ENCODE assay signal across 8 cellular contexts in the genomic region with DNA sequence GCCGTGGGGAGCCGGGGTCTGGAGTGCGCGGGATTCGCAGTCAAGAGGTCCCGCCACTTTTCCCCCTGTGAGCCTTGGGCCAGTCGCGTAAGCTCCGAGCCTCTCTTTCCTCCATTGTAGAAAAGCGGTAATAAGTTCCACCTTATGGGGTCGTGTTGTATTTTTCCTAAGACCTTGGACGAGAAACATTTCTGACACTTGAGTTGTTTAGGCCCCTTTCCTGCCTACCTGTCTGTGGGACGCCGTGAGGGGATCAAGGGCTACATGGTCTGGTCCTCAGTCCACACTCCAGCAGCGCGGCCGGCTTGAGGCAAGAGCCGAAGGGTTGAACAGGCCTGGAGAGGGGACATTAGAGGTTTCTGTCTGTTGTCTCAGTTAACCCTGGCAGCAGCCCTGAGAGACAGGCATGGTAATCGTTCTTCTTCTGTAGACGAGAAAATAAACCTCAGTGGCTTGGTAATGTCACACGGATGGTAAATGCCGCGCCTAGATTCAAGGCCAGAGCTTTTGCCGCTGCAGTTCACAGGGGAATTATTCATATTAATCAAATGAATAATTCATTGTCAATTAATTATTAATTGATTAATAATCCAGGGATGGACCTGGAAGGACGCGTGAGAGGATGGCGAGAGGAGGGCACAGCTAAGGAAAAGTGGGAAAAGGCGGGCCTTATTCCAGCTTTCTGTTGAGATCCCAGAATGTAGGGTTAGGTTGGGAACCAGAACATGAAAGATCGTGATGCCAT. TPM values are rescaled to one million over a fixed set of nuclear protein-coding genes. Genes with fewer than 3 reads are reported as not detected.
DNase-seq lines count a peak whose midpoint lies in the region; ATAC-seq and TF ChIP-seq lines count a peak whose summit lies in the region.

No MANE protein-coding gene starts in this region.

- H3K14ac ChIP-seq in mesenchymal stem cell (ENCODE audit: low read length in 2 of 2): no peak overlapping the region

- no peak overlapping the region for H3K23ac ChIP-seq in mesenchymal stem cell (ENCODE audit: low read length in 2 of 2)

- H3K27me3 ChIP-seq in body of pancreas: no peaks in the 10 kb centered on the region
- H3K27me3 ChIP-seq in mesenchymal stem cell (ENCODE audit: control insufficient read depth in 1 of 2, insufficient read depth in 1 of 2, low read length in 2 of 2): no peaks in the 10 kb centered on the region
- no peaks in the 10 kb centered on the region for H3K27me3 ChIP-seq in aorta (ENCODE audit: control insufficient read depth in 1 of 2, insufficient read depth in 2 of 2, low read length in 1 of 2)

- 2 to 3% methylated on average over 28 to 29 of the region's 29 CpGs for WGBS in body of pancreas, 2 donors
- WGBS in mesenchymal stem cell: 7% methylated on average over 24 of the region's 29 CpGs
- WGBS in aorta, 2 donors: 3 to 4% methylated on average over 29 of the region's 29 CpGs

- no peak for TF ChIP-seq RAD21 in Ishikawa (IDR thresholded peaks at IDR 0.05; ENCODE audit: low read depth)

- TF ChIP-seq POLR2A in body of pancreas (IDR thresholded peaks at IDR 0.05): no peak

- H2AFZ ChIP-seq in mesenchymal stem cell (ENCODE audit: low read depth, low read length): peak overlapping the region; percentile 99

- peak overlapping the region; percentile 82 for H3K4me2 ChIP-seq in mesenchymal stem cell (ENCODE audit: low read length, poor library complexity, severe bottlenecking)

- H4K91ac ChIP-seq in mesenchymal stem cell (ENCODE audit: low read length): peak overlapping the region; percentile 74

- H3K27ac ChIP-seq in body of pancreas: peak overlapping the region; percentile 88 to 97 (median 96)
- no peak overlapping the region for H3K27ac ChIP-seq in mesenchymal stem cell (ENCODE audit: low read length, poor library complexity, severe bottlenecking)
- H3K27ac ChIP-seq in aorta (ENCODE audit: low read depth in 1 of 2, low read length in 2 of 2): no peak overlapping the region

- ATAC-seq in body of pancreas (no peak), aorta (ENCODE audit: low FRiP score) (no peak)

- H3K4me1 ChIP-seq in body of pancreas (peaks cover 35% of the 10 kb centered on the region), mesenchymal stem cell (ENCODE audit: control insufficient read depth, insufficient read depth, low read depth, low read length) (peaks cover 9% of the 10 kb centered on the region), aorta (ENCODE audit: control insufficient read depth in 1 of 2, insufficient read depth in 2 of 2, low read length in 2 of 2) (no peaks in the 10 kb centered on the region)

- DNase-seq in activated CD4-positive, alpha-beta T cell treated with anti-CD3 and anti-CD28 coated beads for 48 hours: peak; percentile 30
- no peak for DNase-seq in activated CD4-positive, alpha-beta T cell treated with anti-CD3 and anti-CD28 coated beads for 1 hour
- DNase-seq in body of pancreas: peak in 1 of 4 donors; percentile 18
- DNase-seq in mesenchymal stem cell: no peak
- no peak for DNase-seq in aorta
- no peak for DNase-seq in NCI-H345 treated with DMSO at 0.1 percent for 48 hours (lab: John Stamatoyannopoulos, UW; ENCODE audit: unreplicated experiment)
- DNase-seq in nucleus accumbens (lab: John Stamatoyannopoulos, UW): no peak

- H2BK12ac ChIP-seq in mesenchymal stem cell (ENCODE audit: low read length in 2 of 2): no peak overlapping the region

- H3K36me3 ChIP-seq in body of pancreas (replicated peaks in 1 of 2; ENCODE audit: insufficient read depth in 1 of 2, low read depth in 2 of 2) (peaks cover 0 to 20% of the 10 kb centered on the region in 2 donors), mesenchymal stem cell (ENCODE audit: control insufficient read depth in 1 of 2, insufficient read depth in 2 of 2, low read depth in 1 of 2, low read length in 2 of 2) (peaks cover 33 to 42% of the 10 kb centered on the region in 2 experiments), aorta (ENCODE audit: control insufficient read depth in 1 of 2, insufficient read depth in 2 of 2, low read length in 1 of 2) (peaks cover 0 to 3% of the 10 kb centered on the region in 2 donors)

- peak overlapping the region; percentile 80 for H2BK15ac ChIP-seq in mesenchymal stem cell (ENCODE audit: low read depth, poor library complexity, severe bottlenecking)

- peak overlapping the region; percentile 58 to 75 for H3K18ac ChIP-seq in mesenchymal stem cell (ENCODE audit: low read depth in 1 of 2, low read length in 2 of 2)

- no peak overlapping the region for H4K8ac ChIP-seq in mesenchymal stem cell (ENCODE audit: low read length)

- H2BK5ac ChIP-seq in mesenchymal stem cell (ENCODE audit: low read depth, low read length, poor library complexity, severe bottlenecking): no peak overlapping the region

- peaks cover 13% of the 10 kb centered on the region for H3K79me1 ChIP-seq in mesenchymal stem cell (replicated peaks; ENCODE audit: low read length, poor library complexity, severe bottlenecking)

- TF ChIP-seq CTCF in body of pancreas (IDR thresholded peaks at IDR 0.05): no peak

- H2AK5ac ChIP-seq in mesenchymal stem cell (ENCODE audit: low read length, severe bottlenecking): no peak overlapping the region

- intact Hi-C loops in body of pancreas (cut with DNase I): no loop called here
- intact Hi-C loops in aorta (cut with DNase I): loop anchor here (10.0 kb wide), 2 partner anchors 152 to 522 kb away; no protein-coding TSS in a partner anchor

- H3K4ac ChIP-seq in mesenchymal stem cell (ENCODE audit: low read depth in 1 of 2, low read length in 2 of 2): peak overlapping the region in 1 of 2 experiments; percentile 39

- no peak for TF ChIP-seq EP300 in Ishikawa (IDR thresholded peaks at IDR 0.05; ENCODE audit: borderline replicate concordance)

- peak overlapping the region; percentile 53 to 86 for H3K4me3 ChIP-seq in body of pancreas
- H3K4me3 ChIP-seq in mesenchymal stem cell (ENCODE audit: insufficient read depth in 1 of 2, low read depth in 1 of 2, low read length in 2 of 2): peak overlapping the region; percentile 85 to 93
- peak overlapping the region; percentile 53 to 65 for H3K4me3 ChIP-seq in aorta (ENCODE audit: low read length in 2 of 2)

- H3K9ac ChIP-seq in mesenchymal stem cell (ENCODE audit: low read length): peak overlapping the region; percentile 99

- no peak overlapping the region for H2BK120ac ChIP-seq in mesenchymal stem cell (ENCODE audit: low read depth, low read length)

- H3K9me3 ChIP-seq in body of pancreas (no peaks in the 10 kb centered on the region), mesenchymal stem cell (ENCODE audit: control insufficient read depth, low read length) (no peaks in the 10 kb centered on the region), aorta (ENCODE audit: control insufficient read depth, low read length) (no peaks in the 10 kb centered on the region)

TF ChIP-seq in Ishikawa, 13 proteins besides CTCF, POLR2A, EP300 and RAD21:
- TF ChIP-seq TCF12 (IDR thresholded peaks at IDR 0.05; ENCODE audit: low read depth): no peak
- TF ChIP-seq ZBTB7A (IDR thresholded peaks at IDR 0.05; ENCODE audit: low read depth): no peak; the same call in 1 of the 2 replicates
- TF ChIP-seq CREB1 (IDR thresholded peaks at IDR 0.05; ENCODE audit: low read depth): no peak
- TF ChIP-seq TEAD4 (IDR thresholded peaks at IDR 0.05): no peak
- TF ChIP-seq USF1 (IDR thresholded peaks at IDR 0.05): no peak
- TF ChIP-seq TAF1 (IDR thresholded peaks at IDR 0.05; ENCODE audit: low read depth): 0 out of 2 replicates have a peak, but pooled peaks have one; percentile 4

RNA-seq across cellular contexts. Expression of gene FEN1, which starts 0.5 kb away (rescaled TPM):
- total RNA-seq in body of pancreas (1 to 10 TPM; 2.6 to 3.4 TPM), aorta (1 to 10 TPM; 5.5 to 6.9 TPM)
- polyA plus RNA-seq in mesenchymal stem cell (2013, experiment 1 of 2): 10.6 TPM
- polyA plus RNA-seq in mesenchymal stem cell (2013, experiment 2 of 2): 10.7 TPM
- polyA plus RNA-seq in aorta: 1 to 10 TPM; 3.5 to 4.9 TPM

RNA-seq across cellular contexts. Expression of gene TMEM258, which starts 0.9 kb away (rescaled TPM):
- total RNA-seq in body of pancreas: 10 to 100 TPM in 1 of 2 donors, 1 to 10 TPM in 1; 8.6 to 29.1 TPM
- 175 TPM for polyA plus RNA-seq in mesenchymal stem cell (2013, experiment 1 of 2)
- polyA plus RNA-seq in mesenchymal stem cell (2013, experiment 2 of 2): 180 TPM
- 10 to 100 TPM; 73.2 to 84.1 TPM for total RNA-seq in aorta
- 100 to 1,000 TPM; 189 to 213 TPM for polyA plus RNA-seq in aorta

RNA-seq across cellular contexts. Expression of gene FADS1, which starts 23.5 kb away (rescaled TPM):
- total RNA-seq in body of pancreas (1 to 10 TPM; 4.6 to 7.0 TPM), aorta (10 to 100 TPM; 50.4 to 61.1 TPM)
- 262 TPM for polyA plus RNA-seq in mesenchymal stem cell (2013, experiment 1 of 2)
- polyA plus RNA-seq in mesenchymal stem cell (2013, experiment 2 of 2): 260 TPM
- polyA plus RNA-seq in aorta: 10 to 100 TPM; 11.8 to 13.7 TPM

RNA-seq across cellular contexts. Expression of gene FADS2, which starts 34.8 kb away (rescaled TPM):
- total RNA-seq in body of pancreas: 1 to 10 TPM; 2.0 to 4.4 TPM
- 1,185 TPM for polyA plus RNA-seq in mesenchymal stem cell (2013, experiment 1 of 2)
- polyA plus RNA-seq in mesenchymal stem cell (2013, experiment 2 of 2): 1,187 TPM
- total RNA-seq in aorta: 100 to 1,000 TPM in 1 of 2 donors, 10 to 100 TPM in 1; 89.7 to 167 TPM
- 10 to 100 TPM; 38.2 to 71.4 TPM for polyA plus RNA-seq in aorta

RNA-seq across cellular contexts. Expression of gene MYRF, which starts 40.8 kb away (rescaled TPM):
- total RNA-seq in body of pancreas (10 to 100 TPM; 33.2 to 47.5 TPM), aorta (1 to 10 TPM in 1 of 2 donors, under 1 TPM in 1; 0.23 to 1.1 TPM)
- polyA plus RNA-seq in mesenchymal stem cell (2013, experiment 1 of 2): 21.9 TPM
- polyA plus RNA-seq in mesenchymal stem cell (2013, experiment 2 of 2): 19.4 TPM
- polyA plus RNA-seq in aorta: 1 to 10 TPM in 1 of 2 donors, under 1 TPM in 1; 0.92 to 2.3 TPM

Comparison
In these comparisons a context has a peak if more than half of its experiments do, and no peak if none do; other contexts are left out.
1. H3K27ac ChIP-seq: peak in body of pancreas (4 of 4); none in mesenchymal stem cell (single experiment) and aorta (0 of 2).
2. RNA of gene FADS1, which starts 23.5 kb away (total RNA-seq): 50.4 to 61.1 TPM in aorta; 4.6 to 7.0 TPM in body of pancreas; every median in the first group is over 4 times any median in the second.
3. Peak in every context shown above with its lines, with median percentiles within 50 percentile points of each other: H3K4me3 ChIP-seq.